17 cellular contexts compared by ENCODE assay signal in the genomic region with DNA sequence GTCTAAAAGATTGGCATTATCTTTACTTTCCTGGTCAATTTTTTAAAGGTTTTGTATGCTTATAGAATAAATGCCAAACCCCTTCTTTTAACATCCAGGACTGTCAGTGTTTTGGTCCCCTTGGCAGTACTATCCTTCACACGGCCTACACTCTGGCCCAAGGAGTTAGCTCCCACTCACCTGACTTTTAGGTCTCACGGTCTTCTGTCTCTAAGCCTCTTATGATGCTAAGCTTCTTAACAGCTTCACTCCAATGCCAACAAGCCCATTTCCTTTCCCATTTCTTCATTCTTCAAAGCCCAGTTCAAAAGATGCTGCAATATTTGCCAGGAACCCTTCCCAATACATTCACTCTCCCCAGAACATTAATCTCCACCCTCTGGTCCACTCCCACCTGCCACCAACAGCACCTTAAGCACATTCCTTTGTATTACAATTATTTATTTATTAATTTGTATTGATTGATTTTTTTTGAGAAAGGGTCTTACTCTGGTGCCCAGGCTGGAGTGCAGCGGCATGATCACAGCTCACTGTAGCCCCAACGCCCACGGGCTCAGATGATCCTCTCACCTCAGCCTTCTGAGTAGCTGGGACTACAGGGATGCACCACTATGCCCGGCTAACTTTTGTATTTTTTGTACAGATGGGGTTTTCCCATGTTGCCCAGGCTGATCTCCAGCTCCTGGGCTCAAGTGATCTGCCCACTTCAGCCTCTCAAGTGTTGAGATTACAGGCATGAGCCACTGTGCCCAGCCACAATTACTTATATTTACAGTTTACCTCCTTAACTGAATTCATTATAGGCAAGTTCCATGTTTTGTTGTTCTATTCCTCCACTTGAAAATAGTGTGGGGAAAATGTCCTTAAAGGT.
"Had no signal": no experiment of that assay in that cellular context is flagged by ENCODE, and none has a peak within 500 bp of the region (broad histone marks: within the 10 kb centered on the region; RNA-seq: fewer than 3 reads in every experiment).

No MANE protein-coding gene starts in this region.

- H3K27ac ChIP-seq: body of pancreas, coronary artery, gastroesophageal sphincter, left ventricle myocardium inferior, neural progenitor cell, pancreas, skin epidermis, tibial nerve had no signal

- H3K4me3 ChIP-seq: body of pancreas, coronary artery, gastroesophageal sphincter, left ventricle myocardium inferior, neural progenitor cell, pancreas, skin epidermis, tibial nerve had no signal

- H3K4me3 Mint-ChIP-seq: neural progenitor cell had no signal

- H3K9me3 ChIP-seq: body of pancreas, gastroesophageal sphincter, left ventricle myocardium inferior, pancreas, tibial nerve had no signal

- H3K9me3 Mint-ChIP-seq: activated naive CD4-positive, alpha-beta T cell treated with anti-CD3 and anti-CD28 coated beads, Interleukin-2, amount 50 U/mL, for 24 hours; T-helper 2 cell treated with Interferon-gamma antibody and Interleukin-4, amounts not matched to agents 5 μg/mL and 100 μg/mL, for 36 hours had no signal

- H3K27me3 Mint-ChIP-seq: activated naive CD4-positive, alpha-beta T cell treated with anti-CD3 and anti-CD28 coated beads, Interleukin-2, amount 50 U/mL, for 24 hours had no signal

- H3K9ac ChIP-seq: neural progenitor cell had no signal

- H3K27ac Mint-ChIP-seq: neural progenitor cell; T-helper 2 cell treated with Interferon-gamma antibody and Interleukin-4, amounts not matched to agents 5 μg/mL and 100 μg/mL, for 36 hours had no signal

- H2AFZ ChIP-seq: neural progenitor cell had no signal

- H3K27me3 ChIP-seq: body of pancreas, gastroesophageal sphincter, neural progenitor cell, pancreas, tibial nerve had no signal

- FAIRE-seq: keratinocyte, pancreas had no signal

- H3K4me1 ChIP-seq: gastroesophageal sphincter, left ventricle myocardium inferior, neural progenitor cell, pancreas, tibial nerve had no signal

- DNase-seq: activated effector memory CD4-positive, alpha-beta T cell treated with Interleukin-2 at 50 U/mL for 16 hours; activated T-cell treated with anti-CD3 and anti-CD28 coated beads, Interleukin-2, amount 50 U/mL, for 1 hour; amniotic stem cell; body of pancreas; central memory CD4-positive, alpha-beta T cell; effector memory CD4-positive, alpha-beta T cell; left ventricle myocardium inferior; pancreas had no signal

- ATAC-seq: activated CD4-positive, CD25-positive, alpha-beta regulatory T cell treated with anti-CD3 and anti-CD28 coated beads, Interleukin-2, amount 50 U/mL, for 24 hours; body of pancreas; gastroesophageal sphincter; pancreas had no signal

- H3K36me3 ChIP-seq: pancreas had no signal

- H3K4me1 Mint-ChIP-seq: neural progenitor cell had no signal

- H3K4me2 ChIP-seq: neural progenitor cell had no signal
